8 cellular contexts compared by ENCODE assay signal in the genomic region with DNA sequence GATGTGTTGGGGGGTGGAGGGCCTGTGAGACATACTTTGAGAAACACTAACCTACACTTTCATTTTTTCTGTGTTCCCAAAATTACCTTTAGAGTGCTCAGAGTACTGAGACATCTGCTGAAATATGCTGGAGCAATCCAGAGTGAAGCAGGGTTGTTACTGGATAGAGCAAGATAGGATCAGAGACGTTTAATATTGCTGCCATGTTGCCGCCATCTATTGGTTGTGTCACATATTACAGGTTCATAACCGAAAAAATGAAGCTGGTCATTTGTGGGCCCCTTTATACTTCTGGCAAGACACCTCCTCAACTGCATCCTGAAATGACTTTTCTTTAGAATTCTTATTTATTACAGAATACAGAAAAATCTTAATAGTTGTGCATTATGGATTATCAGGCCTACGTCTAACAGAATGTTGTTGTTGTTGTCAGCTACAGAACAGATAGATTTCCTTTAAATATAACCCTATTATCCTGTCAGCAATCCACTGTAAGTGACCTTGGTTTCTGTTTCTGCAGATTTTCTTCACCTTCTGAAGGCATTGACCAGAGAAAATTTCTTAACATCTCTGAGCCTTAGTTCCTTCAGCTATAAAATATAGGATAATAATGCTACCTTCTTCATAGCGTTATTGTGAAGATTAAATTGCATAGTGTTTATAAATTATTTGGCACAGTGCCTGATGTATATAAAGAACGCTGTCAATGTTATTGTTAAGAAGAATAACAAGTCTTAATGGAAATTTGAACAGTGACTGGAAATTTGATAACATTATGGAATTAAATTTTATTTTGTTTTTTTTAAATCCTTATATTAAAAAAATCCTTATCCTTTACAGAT. TPM values are rescaled to one million over a fixed set of nuclear protein-coding genes. Genes with fewer than 3 reads are reported as not detected.
DNase-seq lines count a peak whose midpoint lies in the region; ATAC-seq, FAIRE-seq and TF ChIP-seq lines count a peak whose summit lies in the region.

No MANE protein-coding gene starts in this region.

- no peaks in the 10 kb centered on the region for H3K36me3 ChIP-seq in SK-N-MC (ENCODE audit: insufficient read depth, low read length)
- H3K36me3 ChIP-seq in HepG2 (replicated peaks in 1 of 2; ENCODE audit: control insufficient read depth in 1 of 2, insufficient read depth in 2 of 2, low read length in 2 of 2): no peaks in the 10 kb centered on the region
- H3K36me3 ChIP-seq in tibial artery: no peaks in the 10 kb centered on the region

- H3K4me3 ChIP-seq in SK-N-MC (no peak overlapping the region), HepG2 (replicated peaks in 1 of 3; ENCODE audit: insufficient read depth in 1 of 3, low read depth in 2 of 3, low read length in 3 of 3) (no peak overlapping the region), tibial artery (no peak overlapping the region)

- no peaks in the 10 kb centered on the region for H3K9me3 Mint-ChIP-seq in chondrocyte (ENCODE audit: low read depth)

- no peak for TF ChIP-seq EP300 in HepG2 (IDR thresholded peaks at IDR 0.05; ENCODE audit: low read depth in 2 of 2, low read length in 2 of 2)
- no peak for TF ChIP-seq EP300 in HepG2 (CRISPR knock-in tag; IDR thresholded peaks at IDR 0.05; ENCODE audit: borderline replicate concordance)

- no peak overlapping the region for H3K27ac ChIP-seq in SK-N-MC
- H3K27ac ChIP-seq in HepG2 (ENCODE audit: extremely low read length, insufficient read depth, low read length): no peak overlapping the region
- no peak overlapping the region for H3K27ac ChIP-seq in tibial artery

- peaks cover 4% of the 10 kb centered on the region for H3K4me1 Mint-ChIP-seq in chondrocyte (ENCODE audit: low read depth)

- intact Hi-C loops in HepG2 (cut with micrococcal nuclease; ENCODE audit: unreplicated experiment): loop anchor here (1.0 kb wide), 4 partner anchors 96 to 412 kb away; no protein-coding TSS in a partner anchor
- intact Hi-C loops in tibial artery (cut with DNase I; ENCODE audit: low total_unique reads): no loop called here

- CTCF ChIA-PET in HepG2 (lab: Yijun Ruan, JAX; ENCODE audit: low intra/inter-chr PET ratio, low total read pairs): interaction anchor here (1.3 to 2.7 kb wide), 3 partner anchors 121 to 1082 kb away, joined by 3 to 30 read pairs (median 5); a partner anchor contains a TSS

- 18% methylated on average over 6 of the region's 6 CpGs for WGBS in HepG2 (ENCODE audit: low lambda C conversion rate)

- no peaks in the 10 kb centered on the region for H4K20me1 ChIP-seq in HepG2 (ENCODE audit: insufficient read depth, low read length)

- in situ Hi-C loops in HepG2 (cut with HindIII; ENCODE audit: extremely low pct_ligation_motif_present, low pct_unique_long_range_greater_than_20kb): loop anchor here (5.0 to 25.0 kb wide), 3 partner anchors 133 to 663 kb away; a partner anchor contains a TSS

- peak; percentile 67 for ATAC-seq in GM21786 (IDR thresholded peaks at IDR 0.05; ENCODE audit: unreplicated experiment)
- peak; percentile 88 for ATAC-seq in HepG2

- peak; percentile 89 for TF ChIP-seq CTCF in chondrocyte (IDR thresholded peaks at IDR 0.05)
- TF ChIP-seq CTCF in HepG2 (CRISPR knock-in tag; IDR thresholded peaks at IDR 0.05): peak; percentile 85
- peak; percentile 55 to 65 for TF ChIP-seq CTCF in tibial artery (IDR thresholded peaks at IDR 0.05)

- H3K27me3 ChIP-seq in HepG2 (ENCODE audit: control insufficient read depth in 1 of 2, insufficient read depth in 2 of 2, low read length in 2 of 2) (peaks cover 0 to 14% of the 10 kb centered on the region in 2 experiments; a peak in 2 of 5 replicates), tibial artery (no peaks in the 10 kb centered on the region)

- H3K79me2 ChIP-seq in HepG2 (ENCODE audit: insufficient read depth, low read length): no peaks in the 10 kb centered on the region

- FAIRE-seq in HepG2 (lab: Jason Lieb, UNC): peak; percentile 80

- H3K4me1 ChIP-seq in HepG2 (ENCODE audit: insufficient read depth, low read length): peaks cover 9% of the 10 kb centered on the region
- no peaks in the 10 kb centered on the region for H3K4me1 ChIP-seq in tibial artery

- TF ChIP-seq RAD21 in HepG2 (CRISPR knock-in tag; IDR thresholded peaks at IDR 0.05): peak; percentile 79

- no peak overlapping the region for H3K27ac Mint-ChIP-seq in chondrocyte (ENCODE audit: unreplicated experiment)

- H3K9ac ChIP-seq in SK-N-MC (ENCODE audit: insufficient read length) (no peak overlapping the region), HepG2 (ENCODE audit: insufficient read depth, low read depth, low read length) (no peak overlapping the region)

- BruUV-seq in HepG2 (replicated peaks; lab: Mats Ljungman, UMichigan): no TSS peak

- H3K27me3 Mint-ChIP-seq in chondrocyte (ENCODE audit: low read depth): peaks cover 6% of the 10 kb centered on the region

- no peak overlapping the region for H3K4me3 Mint-ChIP-seq in chondrocyte (ENCODE audit: unreplicated experiment)

- H3K9me3 ChIP-seq in SK-N-MC (ENCODE audit: low read depth, low read length) (no peaks in the 10 kb centered on the region), HepG2 (ENCODE audit: low read length) (no peaks in the 10 kb centered on the region), tibial artery (no peaks in the 10 kb centered on the region)

- H3K4me2 ChIP-seq in HepG2 (ENCODE audit: low read depth, low read length): no peak overlapping the region

- H3K36me3 Mint-ChIP-seq in chondrocyte (ENCODE audit: low read depth): no peaks in the 10 kb centered on the region

- no peak overlapping the region for H2AFZ ChIP-seq in HepG2 (ENCODE audit: low read length)

- no peak for TF ChIP-seq POLR2A in HepG2 (IDR thresholded peaks at IDR 0.05; ENCODE audit: insufficient read depth in 1 of 2, low read depth in 2 of 2, low read length in 2 of 2)

- POLR2A ChIA-PET in HepG2 (lab: Yijun Ruan, JAX): interaction anchor here (0.8 to 3.3 kb wide), 2 partner anchors 95 to 132 kb away, joined by 3 to 30 read pairs; a partner anchor contains a TSS

- peak; percentile 43 for DNase-seq in NCI-H1436 (lab: John Stamatoyannopoulos, UW)
- no peak for DNase-seq in NCI-H1436 treated with DMSO at 0.1 percent for 48 hours (lab: John Stamatoyannopoulos, UW)
- peak; percentile 88 for DNase-seq in NAMALWA (ENCODE audit: low spot score)
- DNase-seq in SK-N-MC (ENCODE audit: low read depth, low spot score): peak; percentile 40
- no peak for DNase-seq in chondrocyte (ENCODE audit: low spot score)
- DNase-seq in HepG2 (ENCODE audit: low spot score): peak; percentile 63
- no peak for DNase-seq in tibial artery

TF ChIP-seq in HepG2, 621 proteins besides CTCF, POLR2A, EP300 and RAD21 (continues in another document):
- TF ChIP-seq ZNF207 (IDR thresholded peaks at IDR 0.05; ENCODE audit: borderline replicate concordance): no peak
- no peak for TF ChIP-seq ZNF75D (CRISPR knock-in tag; IDR thresholded peaks at IDR 0.05; ENCODE audit: borderline replicate concordance)
- TF ChIP-seq, protein P1, sequence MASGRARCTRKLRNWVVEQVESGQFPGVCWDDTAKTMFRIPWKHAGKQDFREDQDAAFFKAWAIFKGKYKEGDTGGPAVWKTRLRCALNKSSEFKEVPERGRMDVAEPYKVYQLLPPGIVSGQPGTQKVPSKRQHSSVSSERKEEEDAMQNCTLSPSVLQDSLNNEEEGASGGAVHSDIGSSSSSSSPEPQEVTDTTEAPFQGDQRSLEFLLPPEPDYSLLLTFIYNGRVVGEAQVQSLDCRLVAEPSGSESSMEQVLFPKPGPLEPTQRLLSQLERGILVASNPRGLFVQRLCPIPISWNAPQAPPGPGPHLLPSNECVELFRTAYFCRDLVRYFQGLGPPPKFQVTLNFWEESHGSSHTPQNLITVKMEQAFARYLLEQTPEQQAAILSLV (CRISPR knock-in tag; IDR thresholded peaks at IDR 0.05; ENCODE audit: borderline replicate concordance): no peak
- TF ChIP-seq SMC3 (IDR thresholded peaks at IDR 0.05; ENCODE audit: low read length): peak; percentile 75
- TF ChIP-seq, protein P2, sequence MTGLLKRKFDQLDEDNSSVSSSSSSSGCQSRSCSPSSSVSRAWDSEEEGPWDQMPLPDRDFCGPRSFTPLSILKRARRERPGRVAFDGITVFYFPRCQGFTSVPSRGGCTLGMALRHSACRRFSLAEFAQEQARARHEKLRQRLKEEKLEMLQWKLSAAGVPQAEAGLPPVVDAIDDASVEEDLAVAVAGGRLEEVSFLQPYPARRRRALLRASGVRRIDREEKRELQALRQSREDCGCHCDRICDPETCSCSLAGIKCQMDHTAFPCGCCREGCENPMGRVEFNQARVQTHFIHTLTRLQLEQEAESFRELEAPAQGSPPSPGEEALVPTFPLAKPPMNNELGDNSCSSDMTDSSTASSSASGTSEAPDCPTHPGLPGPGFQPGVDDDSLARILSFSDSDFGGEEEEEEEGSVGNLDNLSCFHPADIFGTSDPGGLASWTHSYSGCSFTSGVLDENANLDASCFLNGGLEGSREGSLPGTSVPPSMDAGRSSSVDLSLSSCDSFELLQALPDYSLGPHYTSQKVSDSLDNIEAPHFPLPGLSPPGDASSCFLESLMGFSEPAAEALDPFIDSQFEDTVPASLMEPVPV (CRISPR knock-in tag; IDR thresholded peaks at IDR 0.05): no peak
- no peak for TF ChIP-seq ZNF232 (CRISPR knock-in tag; IDR thresholded peaks at IDR 0.05; ENCODE audit: borderline replicate concordance)

RNA-seq across cellular contexts. Expression of a gene that starts 16.2 kb away (rescaled TPM):
- total RNA-seq in chondrocyte (60.3 to 69.6 TPM (median 62.7 TPM) in 3 replicates), HepG2 (2016; rRNA removed; fragmentation: Illumina TruSeq; extraction: Trizol) (95.2 and 128 TPM in 2 replicates)
- 4.0 and 6.8 TPM in 2 replicates for total RNA-seq in HepG2 (2016; cell fraction: cytosol; rRNA removed; fragmentation: Illumina TruSeq; extraction: Trizol; ENCODE audit: low read depth)
- total RNA-seq in HepG2 (2016; cell fraction: insoluble cytoplasmic fraction; rRNA removed; fragmentation: Illumina TruSeq; extraction: Trizol): 89.3 and 126 TPM in 2 replicates
- total RNA-seq in HepG2 (2016; cell fraction: membrane; rRNA removed; fragmentation: Illumina TruSeq; extraction: Trizol): 14.2 and 16.2 TPM in 2 replicates
- 61.9 and 75.0 TPM in 2 replicates for total RNA-seq in HepG2 (2016; cell fraction: nucleus; rRNA removed; fragmentation: Illumina TruSeq; extraction: Trizol)
- 49.1 and 56.8 TPM in 2 replicates for polyA plus RNA-seq in HepG2 (2011; rRNA removed)
- 55.9 and 73.4 TPM in 2 replicates for polyA plus RNA-seq in HepG2 (2011; cell fraction: cytosol; rRNA removed)
- polyA plus RNA-seq in HepG2 (2011; cell fraction: nucleus; rRNA removed): 25.3 and 27.2 TPM in 2 replicates
- polyA plus RNA-seq in HepG2 (2012): 72.7 and 78.6 TPM in 2 replicates
- polyA plus RNA-seq in HepG2 (2016; cell fraction: cytosol; fragmentation: Illumina TruSeq; extraction: Trizol; ENCODE audit: low read depth): 5.4 and 5.8 TPM in 2 replicates
- polyA plus RNA-seq in HepG2 (2016; cell fraction: insoluble cytoplasmic fraction; fragmentation: Illumina TruSeq; extraction: Trizol; ENCODE audit: low read depth): 120 and 143 TPM in 2 replicates
- polyA plus RNA-seq in HepG2 (2016; cell fraction: membrane; fragmentation: Illumina TruSeq; extraction: Trizol; ENCODE audit: low read depth): 9.0 and 13.3 TPM in 2 replicates
- polyA plus RNA-seq in HepG2 (2016; cell fraction: nucleus; fragmentation: Illumina TruSeq; extraction: Trizol; ENCODE audit: insufficient read depth, low read depth): 59.8 and 70.0 TPM in 2 replicates
- 41.9 and 55.9 TPM in 2 replicates for polyA minus RNA-seq in HepG2 (2011; rRNA and poly(A)+ RNA removed; ENCODE audit: low replicate concordance)
- 27.3 and 39.1 TPM in 2 replicates for polyA minus RNA-seq in HepG2 (2011; cell fraction: cytosol; rRNA and poly(A)+ RNA removed)
- polyA minus RNA-seq in HepG2 (2011; cell fraction: nucleus; rRNA and poly(A)+ RNA removed): 49.2 and 53.0 TPM in 2 replicates

Comparison
In these comparisons a context has a peak if more than half of its experiments do, and no peak if none do; other contexts are left out.
1. DNase-seq: peak in NCI-H1436 (single experiment), NAMALWA (single experiment), SK-N-MC (single experiment) and HepG2 (single experiment); none in NCI-H1436 treated with DMSO at 0.1 percent for 48 hours (single experiment), chondrocyte (single experiment) and tibial artery (0 of 2).
2. Peak in every context shown above with its lines, with median percentiles within 50 percentile points of each other: CTCF ChIP-seq.